ENCODE assay signal across 11 cellular contexts in the genomic region with DNA sequence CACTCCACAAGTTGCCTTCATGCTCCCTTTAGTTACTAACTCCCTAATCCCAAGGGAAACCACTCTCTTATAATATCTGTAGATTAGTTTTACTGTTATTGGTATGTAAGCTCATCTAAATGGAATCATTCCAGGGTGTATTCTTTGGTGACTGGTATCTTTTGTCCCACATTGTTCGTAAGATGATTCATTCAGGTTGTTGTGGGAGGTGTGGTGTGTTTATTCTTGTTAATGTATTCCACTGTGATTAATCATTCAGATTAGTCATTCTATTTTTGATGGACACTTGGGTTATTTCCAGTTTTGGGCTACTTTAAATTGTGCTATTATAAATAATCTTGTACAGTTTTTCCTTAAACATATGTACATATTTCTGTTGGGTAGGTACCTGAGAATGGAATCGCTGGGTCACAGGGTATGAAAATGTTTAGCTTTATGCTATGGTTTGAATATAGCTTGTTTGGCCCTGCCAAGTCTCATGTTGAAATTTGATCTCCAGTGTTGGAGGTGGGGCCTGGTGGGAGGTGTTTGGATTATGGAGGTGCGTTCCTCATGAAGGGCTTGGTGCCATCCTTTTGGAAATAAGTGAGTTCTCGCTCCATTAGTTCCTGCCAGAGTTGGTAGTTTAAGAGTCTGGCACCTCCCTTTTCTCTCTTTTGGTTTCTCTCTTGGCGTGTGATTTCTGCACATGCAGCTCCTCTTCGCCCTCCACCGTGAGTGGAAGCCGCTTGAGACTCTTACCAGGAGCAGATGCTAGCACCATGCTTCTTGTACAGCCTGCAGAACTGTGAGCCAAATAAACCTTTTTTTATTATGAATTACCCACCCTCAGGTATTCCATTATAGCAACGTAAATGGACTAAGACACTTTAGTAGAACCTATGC.
DNase-seq lines count a peak whose midpoint lies in the region; ATAC-seq lines count a peak whose summit lies in the region.
"Had no signal": no experiment of that assay in that cellular context is flagged by ENCODE, and none has a peak within 500 bp of the region (broad histone marks: within the 10 kb centered on the region; RNA-seq: fewer than 3 reads in every experiment).

No MANE protein-coding gene starts in this region.

- ATAC-seq in HG03039 (IDR thresholded peaks at IDR 0.05; ENCODE audit: unreplicated experiment) (no peak), GM19467 (IDR thresholded peaks at IDR 0.05; ENCODE audit: unreplicated experiment) (no peak)
- ATAC-seq: left colon had no signal

- DNase-seq in stimulated activated CD4-positive, alpha-beta T cell treated with anti-CD3 and anti-CD28 coated beads, Interleukin-4, amount 100 ng/mL, for 24 hours = peak; percentile 23
- DNase-seq in stimulated activated CD4-positive, alpha-beta T cell treated with anti-CD3 and anti-CD28 coated beads, Interleukin-4, amount 100 ng/mL, for 4 hours = no peak
- DNase-seq in SW 1271 (lab: John Stamatoyannopoulos, UW) = peak; percentile 64 to 86
- peak; percentile 23 for DNase-seq in fibroblast of the conjunctiva (ENCODE audit: low read depth)
- no peak for DNase-seq in midbrain (lab: John Stamatoyannopoulos, UW)
- DNase-seq in NCI-H1417 (lab: John Stamatoyannopoulos, UW) = no peak
- DNase-seq: GF-D8, left colon, NCI-H524 had no signal

Comparison
In these comparisons a context has a peak if more than half of its experiments do, and no peak if none do; other contexts are left out.
1. DNase-seq: peak in stimulated activated CD4-positive, alpha-beta T cell treated with anti-CD3 and anti-CD28 coated beads, Interleukin-4, amount 100 ng/mL, for 24 hours (single experiment), SW 1271 (2 of 2) and fibroblast of the conjunctiva (single experiment); none in stimulated activated CD4-positive, alpha-beta T cell treated with anti-CD3 and anti-CD28 coated beads, Interleukin-4, amount 100 ng/mL, for 4 hours (0 of 2), midbrain (single experiment) and NCI-H1417 (0 of 3).